Comparison of ENCODE assay signal across 8 cellular contexts in the genomic region with DNA sequence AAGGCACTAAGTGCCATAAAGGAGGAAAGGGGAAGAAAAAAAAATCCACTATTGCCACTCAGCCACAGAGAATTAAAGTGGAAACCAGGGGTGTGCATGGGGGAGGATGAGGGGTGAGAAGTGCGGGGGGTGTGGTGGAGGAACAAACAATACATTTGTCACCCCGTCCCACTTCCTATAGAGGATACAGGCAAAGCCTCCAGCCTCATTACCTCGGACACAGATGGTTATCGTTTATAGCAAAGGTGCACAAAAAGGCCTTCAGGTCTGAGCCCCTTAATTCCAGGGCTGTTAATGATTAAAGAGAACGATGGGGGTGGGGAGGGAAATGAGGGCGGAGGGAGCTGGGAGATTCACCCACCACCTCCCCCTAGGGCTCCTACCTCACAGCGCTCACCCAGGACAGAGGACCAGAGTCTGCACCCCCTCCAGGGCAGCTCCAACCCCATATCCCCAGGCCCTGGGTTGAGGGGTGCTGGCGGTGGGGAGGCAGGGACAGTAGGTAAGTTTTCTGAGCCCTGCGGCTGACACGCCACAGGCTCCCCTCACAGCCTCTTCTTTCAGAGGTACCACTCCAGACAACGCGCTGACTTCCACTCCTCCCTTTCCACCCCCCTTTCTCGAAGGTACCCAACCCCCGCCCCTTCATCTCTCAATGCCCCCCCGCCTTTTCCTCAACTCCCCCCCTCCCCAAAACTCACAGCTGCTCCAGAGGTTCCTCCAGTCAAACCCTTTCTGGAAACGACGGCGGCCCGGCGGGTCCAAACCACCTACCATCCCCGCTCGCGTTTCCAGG. TPM values are rescaled to one million over a fixed set of nuclear protein-coding genes. Genes with fewer than 3 reads are reported as not detected.
DNase-seq lines count a peak whose midpoint lies in the region; ATAC-seq and TF ChIP-seq lines count a peak whose summit lies in the region.

No MANE protein-coding gene starts in this region.

- H3K9ac ChIP-seq in HUES6 (ENCODE audit: low read length): peak overlapping the region; percentile 81

- no peaks in the 10 kb centered on the region for H3K9me3 Mint-ChIP-seq in activated naive CD8-positive, alpha-beta T cell treated with anti-CD3 and anti-CD28 coated beads, Interleukin-2, amount 10 ng/mL, durations not matched to agents 7 days and 5 days

- no peaks in the 10 kb centered on the region for H3K27me3 Mint-ChIP-seq in activated naive CD8-positive, alpha-beta T cell treated with anti-CD3 and anti-CD28 coated beads, Interleukin-2, amount 10 ng/mL, durations not matched to agents 7 days and 5 days

- no peaks in the 10 kb centered on the region for H3K36me3 ChIP-seq in BJ (ENCODE audit: control insufficient read depth, insufficient read depth, low read length)
- H3K36me3 ChIP-seq in HUES6 (ENCODE audit: control insufficient read depth, insufficient read depth, low read length): peaks cover 17% of the 10 kb centered on the region

- peak overlapping the region; percentile 95 for H3K4me3 Mint-ChIP-seq in activated naive CD8-positive, alpha-beta T cell treated with anti-CD3 and anti-CD28 coated beads, Interleukin-2, amount 10 ng/mL, durations not matched to agents 7 days and 5 days

- no peak for TF ChIP-seq CTCF in BJ (IDR thresholded peaks at IDR 0.05; ENCODE audit: insufficient read depth, low read depth, low read length)

- H3K9me3 ChIP-seq in HUES6 (ENCODE audit: control insufficient read depth, insufficient read depth, low read depth, low read length) (no peaks in the 10 kb centered on the region), iPS-18c (ENCODE audit: control insufficient read depth, insufficient read depth, low read length) (no peaks in the 10 kb centered on the region)

- POLR2A ChIA-PET in BJ (lab: Charles Lee): interaction anchor here (0.6 to 1.0 kb wide), 2 partner anchors 14 to 20 kb away, joined by 3 to 6 read pairs; no protein-coding TSS in a partner anchor
- POLR2A ChIA-PET in activated naive CD8-positive, alpha-beta T cell treated with anti-CD3 and anti-CD28 coated beads, Interleukin-2, amount 10 ng/mL, durations not matched to agents 7 days and 5 days (lab: Charles Lee): interaction anchor here (1.1 to 3.5 kb wide), 10 partner anchors 11 to 145 kb away, joined by 3 to 51 read pairs (median 6); no protein-coding TSS in a partner anchor

- H3K27ac ChIP-seq in HUES6 (ENCODE audit: low read depth, low read length): no peak overlapping the region; the same call in 1 of the 2 replicates

- H3K4me3 ChIP-seq in BJ (ENCODE audit: low read depth, low read length) (peak overlapping the region; percentile 86), HUES6 (ENCODE audit: low read depth, low read length) (peak overlapping the region; percentile 97), iPS-18c (ENCODE audit: insufficient read depth, low read depth, low read length) (peak overlapping the region; percentile 89)

- CTCF ChIA-PET in BJ (lab: Yijun Ruan, JAX): interaction anchor here (0.7 to 2.7 kb wide), 6 partner anchors 10 to 258 kb away, joined by 3 to 11 read pairs (median 4); no protein-coding TSS in a partner anchor

- peaks cover 46% of the 10 kb centered on the region for H3K36me3 Mint-ChIP-seq in activated naive CD8-positive, alpha-beta T cell treated with anti-CD3 and anti-CD28 coated beads, Interleukin-2, amount 10 ng/mL, durations not matched to agents 7 days and 5 days

- H3K4me1 ChIP-seq in HUES6 (ENCODE audit: control insufficient read depth, insufficient read depth, low read length): peaks cover 14% of the 10 kb centered on the region; the same call in 1 of the 2 replicates

- peaks cover 66% of the 10 kb centered on the region for H3K4me1 Mint-ChIP-seq in activated naive CD8-positive, alpha-beta T cell treated with anti-CD3 and anti-CD28 coated beads, Interleukin-2, amount 10 ng/mL, durations not matched to agents 7 days and 5 days

- peak; percentile 13 for ATAC-seq in activated naive CD8-positive, alpha-beta T cell treated with anti-CD3 and anti-CD28 coated beads, Interleukin-2, amount 10 ng/mL, durations not matched to agents 7 days and 5 days (ENCODE audit: low read depth)
- ATAC-seq in HG02973 (IDR thresholded peaks at IDR 0.05; ENCODE audit: unreplicated experiment) (no peak), GM21423 (IDR thresholded peaks at IDR 0.05; ENCODE audit: unreplicated experiment) (no peak)

- H3K27me3 ChIP-seq in BJ (ENCODE audit: control insufficient read depth, insufficient read depth, low read length) (no peaks in the 10 kb centered on the region), HUES6 (ENCODE audit: control insufficient read depth, insufficient read depth, low read length) (no peaks in the 10 kb centered on the region)

- no peak for DNase-seq in BJ (ENCODE audit: low read depth)
- DNase-seq in activated naive CD8-positive, alpha-beta T cell treated with anti-CD3 and anti-CD28 coated beads, Interleukin-2, amount 10 ng/mL, durations not matched to agents 7 days and 5 days: peak; percentile 63
- peak; percentile 8 for DNase-seq in stimulated activated CD8-positive, alpha-beta memory T cell treated with anti-CD3 and anti-CD28 coated beads, Interleukin-12 subunit alpha, Interleukin-12 subunit beta, amount 100 ng/mL, for 4 hours (ENCODE audit: low read depth)
- DNase-seq in SIG-M5 treated with dmso at 0.1 percent for 504 hours (lab: John Stamatoyannopoulos, UW; ENCODE audit: unreplicated experiment): no peak

- peak overlapping the region; percentile 99 for H3K27ac Mint-ChIP-seq in activated naive CD8-positive, alpha-beta T cell treated with anti-CD3 and anti-CD28 coated beads, Interleukin-2, amount 10 ng/mL, durations not matched to agents 7 days and 5 days

RNA-seq across cellular contexts. Expression of gene DCUN1D3, which starts 0.5 kb away (rescaled TPM):
- polyA plus RNA-seq in BJ (2011; rRNA removed): 10.9 and 15.5 TPM in 2 replicates
- 24.2 and 35.7 TPM in 2 replicates for polyA minus RNA-seq in BJ (2011; rRNA and poly(A)+ RNA removed)
- total RNA-seq in activated naive CD8-positive, alpha-beta T cell treated with anti-CD3 and anti-CD28 coated beads, Interleukin-2, amount 10 ng/mL, durations not matched to agents 7 days and 5 days: 10 to 100 TPM; 12.0 to 13.1 TPM

RNA-seq across cellular contexts. Expression of gene LYRM1, which starts 0.9 kb away (rescaled TPM):
- polyA plus RNA-seq in BJ (2011; rRNA removed): 19.3 and 38.8 TPM in 2 replicates
- polyA minus RNA-seq in BJ (2011; rRNA and poly(A)+ RNA removed): 6.6 and 6.9 TPM in 2 replicates
- total RNA-seq in activated naive CD8-positive, alpha-beta T cell treated with anti-CD3 and anti-CD28 coated beads, Interleukin-2, amount 10 ng/mL, durations not matched to agents 7 days and 5 days: 10 to 100 TPM; 24.9 to 26.9 TPM

Comparison
In these comparisons a context has a peak if more than half of its experiments do, and no peak if none do; other contexts are left out.
1. DNase-seq: peak in activated naive CD8-positive, alpha-beta T cell treated with anti-CD3 and anti-CD28 coated beads, Interleukin-2, amount 10 ng/mL, durations not matched to agents 7 days and 5 days (single experiment) and stimulated activated CD8-positive, alpha-beta memory T cell treated with anti-CD3 and anti-CD28 coated beads, Interleukin-12 subunit alpha, Interleukin-12 subunit beta, amount 100 ng/mL, for 4 hours (single experiment); none in BJ (single experiment) and SIG-M5 treated with dmso at 0.1 percent for 504 hours (single experiment).
2. Peak in every context shown above with its lines, with median percentiles within 50 percentile points of each other: H3K4me3 ChIP-seq.